21 cellular contexts compared by ENCODE assay signal in genomic region chrX:14916017-14916674, GRCh38. TPM values are rescaled to one million over a fixed set of nuclear protein-coding genes. Genes with fewer than 3 reads are reported as not detected.
A peak's percentile ranks its signal among the peaks of the same experiment; 100 is the strongest.
DNase-seq lines count a peak whose midpoint lies in the region; ATAC-seq, FAIRE-seq and TF ChIP-seq lines count a peak whose summit lies in the region.
"Had no signal": no experiment of that assay in that cellular context is flagged by ENCODE, and none has a peak within 500 bp of the region (broad histone marks: within the 10 kb centered on the region; RNA-seq: fewer than 3 reads in every experiment).

No MANE protein-coding gene starts in this region.

- H3K27me3 Mint-ChIP-seq in natural killer cell treated with Interleukin-12 subunit alpha and Interleukin-12 subunit beta and Interleukin-15 and Interleukin-18, amount 100 ng/mL, for 72 hours, result no peaks in the 10 kb centered on the region
- H3K27me3 Mint-ChIP-seq in activated T-helper 1 cell treated with anti-CD3 and anti-CD28 coated beads, Interleukin-12 subunit alpha, Interleukin-12 subunit beta, Interleukin-2, Interleukin-4 antibody, amounts not matched to agents 30 ng/mL and 10 ng/mL and 1 ng/mL, durations not matched to agents 14 hours and 24 hours and 36 hours (ENCODE audit: insufficient read depth), result no peaks in the 10 kb centered on the region
- H3K27me3 Mint-ChIP-seq: stimulated activated memory B cell treated with anti-CD40 and anti-IgM and Interleukin-4, amounts not matched to agents 10 μg/mL and 1 μg/mL and 100 μg/mL, for 72 hours had no signal

- CTCF ChIA-PET in A549 (lab: Yijun Ruan, JAX), result no interaction called here

- intact Hi-C loops in kidney (cut with DNase I), result no loop called here
- intact Hi-C loops in activated T-helper 1 cell treated with anti-CD3 and anti-CD28 coated beads, Interleukin-12 subunit alpha, Interleukin-12 subunit beta, Interleukin-2, Interleukin-4 antibody, amounts not matched to agents 30 ng/mL and 10 ng/mL and 1 ng/mL, durations not matched to agents 14 hours and 24 hours and 36 hours (cut with micrococcal nuclease), result no loop called here

- FAIRE-seq in A549 (lab: Jason Lieb, UNC) (peak; percentile 78), kidney (lab: Jason Lieb, UNC) (no peak)
- FAIRE-seq: A204.1, D721Med, islet of Langerhans had no signal

- TF ChIP-seq EP300 in A549 (IDR thresholded peaks at IDR 0.05), result no peak

- 79% methylated on average over 3 of the region's 3 CpGs for WGBS in A549 (ENCODE audit: missing lambda C conversion rate)

- no peaks in the 10 kb centered on the region for H3K27me3 ChIP-seq in adipocyte (replicated peaks; ENCODE audit: control insufficient read depth, insufficient read depth, low read length)

- TF ChIP-seq POLR2A in A549 (IDR thresholded peaks at IDR 0.05; ENCODE audit: low read length), result no peak

- H3K36me3 ChIP-seq in adipocyte (ENCODE audit: control insufficient read depth, insufficient read depth, low read length, severe bottlenecking) (peaks cover 71% of the 10 kb centered on the region), kidney (ENCODE audit: control insufficient read depth in 1 of 2, insufficient read depth in 2 of 2, low read length in 2 of 2) (no peaks in the 10 kb centered on the region)

- no peaks in the 10 kb centered on the region for H3K4me1 ChIP-seq in A549
- H3K4me1 ChIP-seq in adipocyte (ENCODE audit: control insufficient read depth, insufficient read depth, low read length), result peaks cover 13% of the 10 kb centered on the region
- no peaks in the 10 kb centered on the region for H3K4me1 ChIP-seq in kidney (ENCODE audit: control insufficient read depth in 1 of 2, insufficient read depth in 1 of 2, low read depth in 1 of 2, low read length in 2 of 2)

- TF ChIP-seq RAD21 in A549 (conservative IDR thresholded peaks at IDR 0.05 in 1 of 2, IDR thresholded peaks at IDR 0.05 in 1 of 2), result no peak

- H3K4me2 ChIP-seq in A549, result no peak overlapping the region

- no peak for ATAC-seq in A549
- no peak for ATAC-seq in natural killer cell treated with Interleukin-12 subunit alpha and Interleukin-12 subunit beta and Interleukin-15 and Interleukin-18, amount 100 ng/mL, for 72 hours
- ATAC-seq: stimulated activated memory B cell treated with anti-CD40 and anti-IgM and Interleukin-4, amounts not matched to agents 10 μg/mL and 1 μg/mL and 100 μg/mL, for 72 hours had no signal

- peaks cover 11% of the 10 kb centered on the region for H3K36me3 Mint-ChIP-seq in natural killer cell treated with Interleukin-12 subunit alpha and Interleukin-12 subunit beta and Interleukin-15 and Interleukin-18, amount 100 ng/mL, for 72 hours
- H3K36me3 Mint-ChIP-seq in activated T-helper 1 cell treated with anti-CD3 and anti-CD28 coated beads, Interleukin-12 subunit alpha, Interleukin-12 subunit beta, Interleukin-2, Interleukin-4 antibody, amounts not matched to agents 30 ng/mL and 10 ng/mL and 1 ng/mL, durations not matched to agents 14 hours and 24 hours and 36 hours (ENCODE audit: low read depth), result peaks cover 27% of the 10 kb centered on the region

- DNase-seq in A549 (ENCODE audit: low read depth in 1 of 2, low spot score in 1 of 2), result no peak
- peak; percentile 61 for DNase-seq in HCEC 1CT
- peak; percentile 35 for DNase-seq in adipocyte (ENCODE audit: low read depth)
- peak; percentile 63 for DNase-seq in fibroblast of villous mesenchyme (ENCODE audit: low read depth)
- no peak for DNase-seq in kidney
- no peak for DNase-seq in natural killer cell treated with Interleukin-12 subunit alpha and Interleukin-12 subunit beta and Interleukin-15 and Interleukin-18, amount 100 ng/mL, for 72 hours (ENCODE audit: low spot score)
- DNase-seq in activated T-helper 1 cell treated with anti-CD3 and anti-CD28 coated beads, Interleukin-12 subunit alpha, Interleukin-12 subunit beta, Interleukin-2, Interleukin-4 antibody, amounts not matched to agents 30 ng/mL and 10 ng/mL and 1 ng/mL, durations not matched to agents 14 hours and 24 hours and 36 hours (ENCODE audit: low spot score), result no peak
- no peak for DNase-seq in AML-193 (lab: John Stamatoyannopoulos, UW)
- DNase-seq: activated CD4-positive, alpha-beta T cell treated with anti-CD3 and anti-CD28 coated beads for 48 hours; cerebellar nuclear complex; glutamatergic neuron; midbrain; NCI-H187; NCI-H446; Right ventricle myocardium superior; trophoblast cell had no signal

- POLR2A ChIA-PET in A549 (lab: Yijun Ruan, JAX), result no interaction called here

- H3K4me3 Mint-ChIP-seq in natural killer cell treated with Interleukin-12 subunit alpha and Interleukin-12 subunit beta and Interleukin-15 and Interleukin-18, amount 100 ng/mL, for 72 hours, result no peak overlapping the region
- H3K4me3 Mint-ChIP-seq in activated T-helper 1 cell treated with anti-CD3 and anti-CD28 coated beads, Interleukin-12 subunit alpha, Interleukin-12 subunit beta, Interleukin-2, Interleukin-4 antibody, amounts not matched to agents 30 ng/mL and 10 ng/mL and 1 ng/mL, durations not matched to agents 14 hours and 24 hours and 36 hours, result no peak overlapping the region
- H3K4me3 Mint-ChIP-seq: stimulated activated memory B cell treated with anti-CD40 and anti-IgM and Interleukin-4, amounts not matched to agents 10 μg/mL and 1 μg/mL and 100 μg/mL, for 72 hours had no signal

- TF ChIP-seq CTCF in A549 (IDR thresholded peaks at IDR 0.05) (no peak), fibroblast of villous mesenchyme (IDR thresholded peaks at IDR 0.05; ENCODE audit: insufficient read depth, low read depth, low read length) (no peak), kidney (IDR thresholded peaks at IDR 0.05; ENCODE audit: borderline replicate concordance, extremely low read depth, insufficient read depth) (no peak)

- no peak overlapping the region for H3K27ac ChIP-seq in A549
- no peak overlapping the region for H3K27ac ChIP-seq in kidney (ENCODE audit: low read depth in 2 of 2, low read length in 2 of 2)

- no peaks in the 10 kb centered on the region for H3K4me1 Mint-ChIP-seq in natural killer cell treated with Interleukin-12 subunit alpha and Interleukin-12 subunit beta and Interleukin-15 and Interleukin-18, amount 100 ng/mL, for 72 hours (ENCODE audit: low read depth in 2 of 2)
- H3K4me1 Mint-ChIP-seq in activated T-helper 1 cell treated with anti-CD3 and anti-CD28 coated beads, Interleukin-12 subunit alpha, Interleukin-12 subunit beta, Interleukin-2, Interleukin-4 antibody, amounts not matched to agents 30 ng/mL and 10 ng/mL and 1 ng/mL, durations not matched to agents 14 hours and 24 hours and 36 hours (ENCODE audit: low read depth), result peaks cover 5% of the 10 kb centered on the region
- H3K4me1 Mint-ChIP-seq: stimulated activated memory B cell treated with anti-CD40 and anti-IgM and Interleukin-4, amounts not matched to agents 10 μg/mL and 1 μg/mL and 100 μg/mL, for 72 hours had no signal

- H3K4me3 ChIP-seq in A549 (no peak overlapping the region), adipocyte (ENCODE audit: low read length) (no peak overlapping the region), fibroblast of villous mesenchyme (ENCODE audit: low read depth, low read length) (no peak overlapping the region), kidney (ENCODE audit: low read length in 2 of 2) (no peak overlapping the region)

- H3K9me3 Mint-ChIP-seq in natural killer cell treated with Interleukin-12 subunit alpha and Interleukin-12 subunit beta and Interleukin-15 and Interleukin-18, amount 100 ng/mL, for 72 hours, result no peaks in the 10 kb centered on the region
- H3K9me3 Mint-ChIP-seq in activated T-helper 1 cell treated with anti-CD3 and anti-CD28 coated beads, Interleukin-12 subunit alpha, Interleukin-12 subunit beta, Interleukin-2, Interleukin-4 antibody, amounts not matched to agents 30 ng/mL and 10 ng/mL and 1 ng/mL, durations not matched to agents 14 hours and 24 hours and 36 hours, result no peaks in the 10 kb centered on the region
- H3K9me3 Mint-ChIP-seq: activated naive CD4-positive, alpha-beta T cell treated with anti-CD3 and anti-CD28 coated beads, Interleukin-2, amount 50 U/mL, for 72 hours; stimulated activated memory B cell treated with anti-CD40 and anti-IgM and Interleukin-4, amounts not matched to agents 10 μg/mL and 1 μg/mL and 100 μg/mL, for 72 hours had no signal

- no peaks in the 10 kb centered on the region for H3K9me3 ChIP-seq in A549
- no peaks in the 10 kb centered on the region for H3K9me3 ChIP-seq in adipocyte (ENCODE audit: control insufficient read depth, low read length)
- H3K9me3 ChIP-seq in kidney (ENCODE audit: control insufficient read depth in 1 of 2, low read length in 2 of 2), result no peaks in the 10 kb centered on the region

- no peak overlapping the region for H3K27ac Mint-ChIP-seq in natural killer cell treated with Interleukin-12 subunit alpha and Interleukin-12 subunit beta and Interleukin-15 and Interleukin-18, amount 100 ng/mL, for 72 hours
- no peak overlapping the region for H3K27ac Mint-ChIP-seq in activated T-helper 1 cell treated with anti-CD3 and anti-CD28 coated beads, Interleukin-12 subunit alpha, Interleukin-12 subunit beta, Interleukin-2, Interleukin-4 antibody, amounts not matched to agents 30 ng/mL and 10 ng/mL and 1 ng/mL, durations not matched to agents 14 hours and 24 hours and 36 hours
- H3K27ac Mint-ChIP-seq: stimulated activated memory B cell treated with anti-CD40 and anti-IgM and Interleukin-4, amounts not matched to agents 10 μg/mL and 1 μg/mL and 100 μg/mL, for 72 hours had no signal

- H3K9ac ChIP-seq in adipocyte (ENCODE audit: low read length), result no peak overlapping the region
- H3K9ac ChIP-seq in kidney (ENCODE audit: low read length in 2 of 2), result no peak overlapping the region

RNA-seq across cellular contexts. Expression of gene MOSPD2, which starts 42.9 kb away (rescaled TPM):
- polyA plus RNA-seq in A549 (2011; rRNA removed) (24.3 and 28.4 TPM in 2 replicates), A549 (2017; fragmentation: RNase III; extraction: RNeasy Plus Mini Kit Qiagen cat#74134 plus additional on column Dnase treatment) (8.4 to 10.0 TPM (median 9.2 TPM) in 3 replicates), kidney (ENCODE audit: insufficient read depth, low read depth, low replicate concordance) (4.0 TPM)
- polyA plus RNA-seq in A549 (2012; cell fraction: cytosol; rRNA removed), result 4.0 and 4.1 TPM in 2 replicates
- 1.6 and 3.1 TPM in 2 replicates for polyA plus RNA-seq in A549 (2012; cell fraction: nucleus; rRNA removed)
- 12.7 and 18.0 TPM in 2 replicates for polyA minus RNA-seq in A549 (2011; rRNA and poly(A)+ RNA removed)
- total RNA-seq in fibroblast of villous mesenchyme (22.9 and 61.3 TPM in 2 replicates), kidney (14.4 TPM)
- 10 to 100 TPM; 12.8 to 30.4 TPM for total RNA-seq in natural killer cell treated with Interleukin-12 subunit alpha and Interleukin-12 subunit beta and Interleukin-15 and Interleukin-18, amount 100 ng/mL, for 72 hours
- total RNA-seq in activated T-helper 1 cell treated with anti-CD3 and anti-CD28 coated beads, Interleukin-12 subunit alpha, Interleukin-12 subunit beta, Interleukin-2, Interleukin-4 antibody, amounts not matched to agents 30 ng/mL and 10 ng/mL and 1 ng/mL, durations not matched to agents 14 hours and 24 hours and 36 hours, result 14.3 and 15.1 TPM in 2 replicates

RNA-seq across cellular contexts. Expression of gene FANCB, which starts 43.3 kb away (rescaled TPM):
- polyA plus RNA-seq in A549 (2011; rRNA removed) (7.7 and 7.8 TPM in 2 replicates), A549 (2017; fragmentation: RNase III; extraction: RNeasy Plus Mini Kit Qiagen cat#74134 plus additional on column Dnase treatment) (4.3 to 5.3 TPM (median 5.0 TPM) in 3 replicates), kidney (ENCODE audit: insufficient read depth, low read depth, low replicate concordance) (not detected)
- 1.6 and 2.0 TPM in 2 replicates for polyA plus RNA-seq in A549 (2012; cell fraction: cytosol; rRNA removed)
- 1.1 and 1.5 TPM in 2 replicates for polyA plus RNA-seq in A549 (2012; cell fraction: nucleus; rRNA removed)
- polyA minus RNA-seq in A549 (2011; rRNA and poly(A)+ RNA removed), result 4.5 and 5.6 TPM in 2 replicates
- total RNA-seq in fibroblast of villous mesenchyme (8.4 and 17.3 TPM in 2 replicates), kidney (1.4 TPM)
- 10 to 100 TPM; 10.0 to 19.1 TPM for total RNA-seq in natural killer cell treated with Interleukin-12 subunit alpha and Interleukin-12 subunit beta and Interleukin-15 and Interleukin-18, amount 100 ng/mL, for 72 hours
- total RNA-seq in activated T-helper 1 cell treated with anti-CD3 and anti-CD28 coated beads, Interleukin-12 subunit alpha, Interleukin-12 subunit beta, Interleukin-2, Interleukin-4 antibody, amounts not matched to agents 30 ng/mL and 10 ng/mL and 1 ng/mL, durations not matched to agents 14 hours and 24 hours and 36 hours, result 17.0 and 18.8 TPM in 2 replicates

Comparison
In these comparisons a context has a peak if more than half of its experiments do, and no peak if none do; other contexts are left out.
1. DNase-seq: peak in HCEC 1CT (single experiment), adipocyte (single experiment) and fibroblast of villous mesenchyme (single experiment); none in A549 (0 of 2), kidney (single experiment), natural killer cell treated with Interleukin-12 subunit alpha and Interleukin-12 subunit beta and Interleukin-15 and Interleukin-18, amount 100 ng/mL, for 72 hours (single experiment), activated T-helper 1 cell treated with anti-CD3 and anti-CD28 coated beads, Interleukin-12 subunit alpha, Interleukin-12 subunit beta, Interleukin-2, Interleukin-4 antibody, amounts not matched to agents 30 ng/mL and 10 ng/mL and 1 ng/mL, durations not matched to agents 14 hours and 24 hours and 36 hours (single experiment) and AML-193 (0 of 2).